In genomic region chr1:213094446-213094845, GRCh38 we compare ENCODE assay signal across 24 cellular contexts. TPM values are rescaled to one million over a fixed set of nuclear protein-coding genes. Genes with fewer than 3 reads are reported as not detected.
A peak's percentile ranks its signal among the peaks of the same experiment; 100 is the strongest.
DNase-seq lines count a peak whose midpoint lies in the region; ATAC-seq, FAIRE-seq and TF ChIP-seq lines count a peak whose summit lies in the region.
"Had no signal": no experiment of that assay in that cellular context is flagged by ENCODE, and none has a peak within 500 bp of the region (broad histone marks: within the 10 kb centered on the region; RNA-seq: fewer than 3 reads in every experiment).

No MANE protein-coding gene starts in this region.

- no peak overlapping the region for H3K4me3 Mint-ChIP-seq in CD8-positive, alpha-beta memory T cell
- H3K4me3 Mint-ChIP-seq in CD8-positive, alpha-beta T cell, result no peak overlapping the region
- H3K4me3 Mint-ChIP-seq: IgD-negative memory B cell had no signal

- 90% methylated on average over 3 of the region's 3 CpGs for WGBS in HepG2 (ENCODE audit: low lambda C conversion rate)
- WGBS in right lobe of liver (ENCODE audit: insufficient coverage, low coverage, low lambda C conversion rate, missing lambda C conversion rate), result 58% methylated on average over 3 of the region's 3 CpGs

- TF ChIP-seq POLR2A in HepG2 (IDR thresholded peaks at IDR 0.05; ENCODE audit: insufficient read depth in 1 of 2, low read depth in 2 of 2, low read length in 2 of 2) (no peak), right lobe of liver (IDR thresholded peaks at IDR 0.05) (no peak)

- no peaks in the 10 kb centered on the region for H3K79me2 ChIP-seq in HepG2 (ENCODE audit: insufficient read depth, low read length)

- H3K4me1 ChIP-seq in HepG2 (ENCODE audit: insufficient read depth, low read length) (peaks cover 11% of the 10 kb centered on the region), right lobe of liver (no peaks in the 10 kb centered on the region)
- H3K4me1 ChIP-seq in CD8-positive, alpha-beta memory T cell (ENCODE audit: insufficient read depth, low read length), result no peaks in the 10 kb centered on the region
- no peaks in the 10 kb centered on the region for H3K4me1 ChIP-seq in CD8-positive, alpha-beta T cell (ENCODE audit: insufficient read depth, low read length)
- H3K4me1 ChIP-seq: BLaER1 had no signal

- no peak for FAIRE-seq in HepG2 (lab: Jason Lieb, UNC)
- FAIRE-seq: GM12891, H1, RCC 7860 had no signal

- CTCF ChIA-PET in HepG2 (lab: Yijun Ruan, JAX; ENCODE audit: low intra/inter-chr PET ratio, low total read pairs), result no interaction called here
- CTCF ChIA-PET in CD8-positive, alpha-beta memory T cell (lab: Charles Lee), result no interaction called here
- CTCF ChIA-PET in CD8-positive, alpha-beta T cell (lab: Charles Lee), result no interaction called here

- no TSS peak for BruUV-seq in HepG2 (replicated peaks; lab: Mats Ljungman, UMichigan)

- POLR2A ChIA-PET in HepG2 (lab: Yijun Ruan, JAX), result no interaction called here
- POLR2A ChIA-PET in CD8-positive, alpha-beta memory T cell (lab: Charles Lee), result no interaction called here
- POLR2A ChIA-PET in CD8-positive, alpha-beta T cell (lab: Charles Lee), result no interaction called here

- no peak overlapping the region for H3K4me2 ChIP-seq in HepG2 (ENCODE audit: low read depth, low read length)
- H3K4me2 ChIP-seq: BLaER1 had no signal

- no peaks in the 10 kb centered on the region for H3K27me3 Mint-ChIP-seq in CD8-positive, alpha-beta memory T cell
- H3K27me3 Mint-ChIP-seq in CD8-positive, alpha-beta T cell (ENCODE audit: low read depth), result no peaks in the 10 kb centered on the region
- H3K27me3 Mint-ChIP-seq: IgD-negative memory B cell had no signal

- H3K9me3 Mint-ChIP-seq in CD8-positive, alpha-beta memory T cell, result no peaks in the 10 kb centered on the region
- no peaks in the 10 kb centered on the region for H3K9me3 Mint-ChIP-seq in CD8-positive, alpha-beta T cell

- TF ChIP-seq EP300 in HepG2 (IDR thresholded peaks at IDR 0.05; ENCODE audit: low read depth in 2 of 2, low read length in 2 of 2) (no peak), HepG2 (CRISPR knock-in tag; IDR thresholded peaks at IDR 0.05; ENCODE audit: borderline replicate concordance) (no peak)

- in situ Hi-C loops in HepG2 (cut with HindIII; ENCODE audit: extremely low pct_ligation_motif_present, low pct_unique_long_range_greater_than_20kb), result no loop called here

- no peak for TF ChIP-seq RAD21 in HepG2 (CRISPR knock-in tag; IDR thresholded peaks at IDR 0.05)

- DNase-seq in HepG2 (ENCODE audit: low spot score) (peak; percentile 6), right lobe of liver (no peak), fibroblast of villous mesenchyme (ENCODE audit: low read depth) (peak; percentile 18), midbrain (lab: John Stamatoyannopoulos, UW) (peak; percentile 47), AG08396 (ENCODE audit: low spot score) (no peak)
- no peak for DNase-seq in activated CD4-positive, CD25-positive, alpha-beta regulatory T cell treated with anti-CD3 and anti-CD28 coated beads, Interleukin-2, amount 50 U/mL, for 72 hours
- no peak for DNase-seq in CD8-positive, alpha-beta memory T cell
- no peak for DNase-seq in CD8-positive, alpha-beta T cell
- DNase-seq: 8988T, DMS 273 treated with DMSO at 0.1 percent for 48 hours, GF-D8, Kasumi-1, MM.1S, NCI-H1092 treated with DMSO at 0.1 percent for 48 hours, NCI-H1694, NCI-H2107, NCI-H2227 treated with DMSO at 0.1 percent for 48 hours, NCI-H524 treated with DMSO at 0.1 percent for 48 hours, SHP77 had no signal

- no peaks in the 10 kb centered on the region for H3K27me3 ChIP-seq in HepG2 (ENCODE audit: control insufficient read depth in 1 of 2, insufficient read depth in 2 of 2, low read length in 2 of 2)
- no peaks in the 10 kb centered on the region for H3K27me3 ChIP-seq in right lobe of liver
- H3K27me3 ChIP-seq in CD8-positive, alpha-beta memory T cell (ENCODE audit: insufficient read depth, low read length, poor library complexity, severe bottlenecking), result no peaks in the 10 kb centered on the region
- H3K27me3 ChIP-seq in CD8-positive, alpha-beta T cell (ENCODE audit: insufficient read depth, low read length), result no peaks in the 10 kb centered on the region
- H3K27me3 ChIP-seq: BLaER1 had no signal

- H2AFZ ChIP-seq in HepG2 (ENCODE audit: low read length), result no peak overlapping the region

- H3K27ac ChIP-seq in HepG2 (ENCODE audit: extremely low read length, insufficient read depth, low read length), result no peak overlapping the region
- H3K27ac ChIP-seq in right lobe of liver, result no peak overlapping the region
- no peak overlapping the region for H3K27ac ChIP-seq in CD8-positive, alpha-beta memory T cell (ENCODE audit: low read depth, low read length)
- H3K27ac ChIP-seq in CD8-positive, alpha-beta T cell (ENCODE audit: low read depth, low read length), result no peak overlapping the region
- H3K27ac ChIP-seq: BLaER1 had no signal

- H3K9me3 ChIP-seq in HepG2 (ENCODE audit: low read length) (no peaks in the 10 kb centered on the region), right lobe of liver (no peaks in the 10 kb centered on the region)
- H3K9me3 ChIP-seq in CD8-positive, alpha-beta memory T cell (ENCODE audit: low read length), result no peaks in the 10 kb centered on the region
- H3K9me3 ChIP-seq in CD8-positive, alpha-beta T cell (ENCODE audit: low read length), result no peaks in the 10 kb centered on the region

- ATAC-seq in HepG2, result no peak
- ATAC-seq in right lobe of liver, result no peak
- ATAC-seq in CD8-positive, alpha-beta T cell, result no peak

- TF ChIP-seq CTCF in HepG2 (CRISPR knock-in tag; IDR thresholded peaks at IDR 0.05) (no peak), right lobe of liver (IDR thresholded peaks at IDR 0.05) (no peak), fibroblast of villous mesenchyme (IDR thresholded peaks at IDR 0.05; ENCODE audit: insufficient read depth, low read depth, low read length) (no peak)
- no peak for TF ChIP-seq CTCF in CD8-positive, alpha-beta T cell (IDR thresholded peaks at IDR 0.05)

- H3K36me3 ChIP-seq in HepG2 (replicated peaks in 1 of 2; ENCODE audit: control insufficient read depth in 1 of 2, insufficient read depth in 2 of 2, low read length in 2 of 2), result no peaks in the 10 kb centered on the region; a peak in 3 of 5 replicates
- no peaks in the 10 kb centered on the region for H3K36me3 ChIP-seq in right lobe of liver
- H3K36me3 ChIP-seq in CD8-positive, alpha-beta memory T cell (ENCODE audit: insufficient read depth, low read length), result no peaks in the 10 kb centered on the region
- no peaks in the 10 kb centered on the region for H3K36me3 ChIP-seq in CD8-positive, alpha-beta T cell (ENCODE audit: insufficient read depth, low read length)

- no peak overlapping the region for H3K9ac ChIP-seq in HepG2 (ENCODE audit: insufficient read depth, low read depth, low read length)
- H3K9ac ChIP-seq: BLaER1 had no signal

- H3K36me3 Mint-ChIP-seq in CD8-positive, alpha-beta memory T cell, result peaks cover 21 to 36% (median 25%) of the 10 kb centered on the region in 3 donors
- peaks cover 36% of the 10 kb centered on the region for H3K36me3 Mint-ChIP-seq in CD8-positive, alpha-beta T cell

- H4K20me1 ChIP-seq in HepG2 (ENCODE audit: insufficient read depth, low read length), result no peaks in the 10 kb centered on the region
- H4K20me1 ChIP-seq: BLaER1 had no signal

- H3K4me3 ChIP-seq in HepG2 (replicated peaks in 1 of 3; ENCODE audit: insufficient read depth in 1 of 3, low read depth in 2 of 3, low read length in 3 of 3) (no peak overlapping the region), right lobe of liver (no peak overlapping the region), fibroblast of villous mesenchyme (ENCODE audit: low read depth, low read length) (no peak overlapping the region)
- H3K4me3 ChIP-seq in CD8-positive, alpha-beta memory T cell (ENCODE audit: low read length), result no peak overlapping the region
- H3K4me3 ChIP-seq in CD8-positive, alpha-beta T cell (ENCODE audit: low read depth, low read length), result no peak overlapping the region
- H3K4me3 ChIP-seq: BLaER1 had no signal

- intact Hi-C loops in HepG2 (cut with micrococcal nuclease; ENCODE audit: unreplicated experiment) (no loop called here), right lobe of liver (cut with DNase I) (no loop called here)
- intact Hi-C loops in CD8-positive, alpha-beta T cell (cut with DNase I, micrococcal nuclease), result no loop called here

- peaks cover 8 to 9% (median 8%) of the 10 kb centered on the region in 3 donors for H3K4me1 Mint-ChIP-seq in CD8-positive, alpha-beta memory T cell
- peaks cover 2% of the 10 kb centered on the region for H3K4me1 Mint-ChIP-seq in CD8-positive, alpha-beta T cell (ENCODE audit: low read depth)
- H3K4me1 Mint-ChIP-seq: IgD-negative memory B cell had no signal

- H3K27ac Mint-ChIP-seq in CD8-positive, alpha-beta memory T cell, result no peak overlapping the region
- H3K27ac Mint-ChIP-seq in CD8-positive, alpha-beta T cell, result no peak overlapping the region
- H3K27ac Mint-ChIP-seq: IgD-negative memory B cell had no signal

TF ChIP-seq in HepG2, 621 proteins besides CTCF, POLR2A, EP300 and RAD21 (continues in another document):
- TF ChIP-seq ZNF549 (CRISPR knock-in tag; IDR thresholded peaks at IDR 0.05), result no peak

RNA-seq across cellular contexts. Expression of gene RPS6KC1, which starts 43.4 kb away (rescaled TPM):
- total RNA-seq in HepG2 (2016; rRNA removed; fragmentation: Illumina TruSeq; extraction: Trizol), result 25.2 and 30.6 TPM in 2 replicates
- total RNA-seq in HepG2 (2016; cell fraction: cytosol; rRNA removed; fragmentation: Illumina TruSeq; extraction: Trizol; ENCODE audit: low read depth), result 39.4 and 53.1 TPM in 2 replicates
- total RNA-seq in HepG2 (2016; cell fraction: insoluble cytoplasmic fraction; rRNA removed; fragmentation: Illumina TruSeq; extraction: Trizol), result 24.8 and 28.9 TPM in 2 replicates
- 18.5 and 21.9 TPM in 2 replicates for total RNA-seq in HepG2 (2016; cell fraction: membrane; rRNA removed; fragmentation: Illumina TruSeq; extraction: Trizol)
- 38.8 TPM in 2 replicates for total RNA-seq in HepG2 (2016; cell fraction: nucleus; rRNA removed; fragmentation: Illumina TruSeq; extraction: Trizol)
- polyA plus RNA-seq in HepG2 (2011; rRNA removed), result 11.0 and 11.9 TPM in 2 replicates
- polyA plus RNA-seq in HepG2 (2011; cell fraction: cytosol; rRNA removed), result 3.5 and 6.8 TPM in 2 replicates
- polyA plus RNA-seq in HepG2 (2011; cell fraction: nucleus; rRNA removed), result 15.1 and 26.2 TPM in 2 replicates
- polyA plus RNA-seq in HepG2 (2012), result 10.2 and 11.2 TPM in 2 replicates
- polyA plus RNA-seq in HepG2 (2016; cell fraction: cytosol; fragmentation: Illumina TruSeq; extraction: Trizol; ENCODE audit: low read depth), result 1.5 and 1.6 TPM in 2 replicates
- 18.1 and 19.9 TPM in 2 replicates for polyA plus RNA-seq in HepG2 (2016; cell fraction: insoluble cytoplasmic fraction; fragmentation: Illumina TruSeq; extraction: Trizol; ENCODE audit: low read depth)
- 5.5 and 6.1 TPM in 2 replicates for polyA plus RNA-seq in HepG2 (2016; cell fraction: membrane; fragmentation: Illumina TruSeq; extraction: Trizol; ENCODE audit: low read depth)
- polyA plus RNA-seq in HepG2 (2016; cell fraction: nucleus; fragmentation: Illumina TruSeq; extraction: Trizol; ENCODE audit: insufficient read depth, low read depth), result 17.8 and 19.0 TPM in 2 replicates
- 9.5 TPM in 2 replicates for polyA minus RNA-seq in HepG2 (2011; rRNA and poly(A)+ RNA removed; ENCODE audit: low replicate concordance)
- 10.9 and 15.5 TPM in 2 replicates for polyA minus RNA-seq in HepG2 (2011; cell fraction: cytosol; rRNA and poly(A)+ RNA removed)
- 102 and 106 TPM in 2 replicates for polyA minus RNA-seq in HepG2 (2011; cell fraction: nucleus; rRNA and poly(A)+ RNA removed)
- 1 to 10 TPM; 7.7 to 9.1 (median 8.4) TPM for total RNA-seq in right lobe of liver
- 37.7 and 41.5 TPM in 2 replicates for total RNA-seq in fibroblast of villous mesenchyme
- 1 to 10 TPM; 7.4 to 8.2 TPM for total RNA-seq in CD8-positive, alpha-beta memory T cell
- polyA plus RNA-seq in CD8-positive, alpha-beta memory T cell, result 7.4 TPM
- total RNA-seq in CD8-positive, alpha-beta T cell, result 1 to 10 TPM; 5.3 to 5.6 TPM

Comparison
In these comparisons a context has a peak if more than half of its experiments do, and no peak if none do; other contexts are left out.
1. DNase-seq: peak in HepG2 (single experiment), fibroblast of villous mesenchyme (single experiment) and midbrain (single experiment); none in right lobe of liver (0 of 3), activated CD4-positive, CD25-positive, alpha-beta regulatory T cell treated with anti-CD3 and anti-CD28 coated beads, Interleukin-2, amount 50 U/mL, for 72 hours (single experiment), AG08396 (single experiment), CD8-positive, alpha-beta memory T cell (0 of 5) and CD8-positive, alpha-beta T cell (0 of 7).